In the genomic region with DNA sequence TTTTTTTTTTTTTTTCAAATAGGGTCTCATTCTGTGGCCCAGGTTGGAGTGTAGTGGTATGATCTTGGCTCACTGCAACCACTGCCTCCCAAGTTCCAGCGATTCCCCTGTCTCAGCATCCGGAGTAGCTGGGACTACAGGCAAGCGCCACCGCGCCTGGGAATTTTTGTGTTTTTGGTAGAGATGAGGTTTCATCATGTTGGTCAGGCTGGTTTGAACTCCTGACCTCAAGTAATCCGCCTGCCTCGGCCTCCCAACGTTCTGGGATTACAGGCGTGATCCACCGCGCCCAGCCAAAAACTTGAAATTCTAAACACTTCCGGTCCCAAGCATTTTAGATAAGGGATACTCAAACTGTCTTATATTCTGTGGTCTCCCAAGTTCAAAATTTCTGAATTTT, we compare ENCODE assay signal across 29 cellular contexts.
"Had no signal": no experiment of that assay in that cellular context is flagged by ENCODE, and none has a peak within 500 bp of the region (broad histone marks: within the 10 kb centered on the region; RNA-seq: fewer than 3 reads in every experiment).

No MANE protein-coding gene starts in this region.

- H3K36me3 ChIP-seq: stomach, suprapubic skin, thoracic aorta, thyroid gland, tibial artery, tibial nerve, transverse colon, upper lobe of left lung, upper lobe of right lung, uterus, vagina had no signal

- H3K36me3 Mint-ChIP-seq: stimulated activated effector memory CD8-positive, alpha-beta T cell treated with anti-CD3 and anti-CD28 coated beads, Interleukin-12 subunit alpha, Interleukin-12 subunit beta, amount 100 ng/mL, for 72 hours; stimulated activated memory B cell treated with anti-CD40 and anti-IgM and Interleukin-4, amounts not matched to agents 10 μg/mL and 1 μg/mL and 100 μg/mL, for 72 hours; stimulated activated naive B cell treated with anti-CD40 and anti-IgM and Interleukin-4, amounts not matched to agents 10 μg/mL and 1 μg/mL and 100 μg/mL, for 72 hours; type B pancreatic cell had no signal

- H3K4me3 ChIP-seq: stomach, suprapubic skin, testis, thoracic aorta, thyroid gland, tibial artery, tibial nerve, transverse colon, upper lobe of left lung, upper lobe of right lung, uterus, vagina had no signal

- H3K27me3 Mint-ChIP-seq: stimulated activated memory B cell treated with anti-CD40 and anti-IgM and Interleukin-4, amounts not matched to agents 10 μg/mL and 1 μg/mL and 100 μg/mL, for 72 hours; stimulated activated naive B cell treated with anti-CD40 and anti-IgM and Interleukin-4, amounts not matched to agents 10 μg/mL and 1 μg/mL and 100 μg/mL, for 72 hours; stimulated activated naive CD8-positive, alpha-beta T cell treated with anti-CD3 and anti-CD28 coated beads, Interleukin-15, amount 100 ng/mL, for 72 hours; stimulated activated naive CD8-positive, alpha-beta T cell treated with anti-CD3 and anti-CD28 coated beads, Interleukin-15, Interleukin-2, amounts not matched to agents 100 ng/mL and 50 ng/mL, for 24 hours had no signal

- H3K27ac Mint-ChIP-seq: stimulated activated effector memory CD8-positive, alpha-beta T cell treated with anti-CD3 and anti-CD28 coated beads, Interleukin-12 subunit alpha, Interleukin-12 subunit beta, amount 100 ng/mL, for 72 hours; stimulated activated memory B cell treated with anti-CD40 and anti-IgM and Interleukin-4, amounts not matched to agents 10 μg/mL and 1 μg/mL and 100 μg/mL, for 72 hours; stimulated activated naive B cell treated with anti-CD40 and anti-IgM and Interleukin-4, amounts not matched to agents 10 μg/mL and 1 μg/mL and 100 μg/mL, for 72 hours; stimulated activated naive CD8-positive, alpha-beta T cell treated with anti-CD3 and anti-CD28 coated beads, Interleukin-15, amount 100 ng/mL, for 72 hours; stimulated activated naive CD8-positive, alpha-beta T cell treated with anti-CD3 and anti-CD28 coated beads, Interleukin-15, Interleukin-2, amounts not matched to agents 100 ng/mL and 50 ng/mL, for 24 hours; type B pancreatic cell had no signal

- H3K9me3 ChIP-seq: stomach, suprapubic skin, testis, thoracic aorta, thyroid gland, tibial artery, tibial nerve, transverse colon, upper lobe of left lung, upper lobe of right lung, uterus, vagina had no signal

- ATAC-seq: stimulated activated effector memory CD8-positive, alpha-beta T cell treated with anti-CD3 and anti-CD28 coated beads, Interleukin-12 subunit alpha, Interleukin-12 subunit beta, amount 100 ng/mL, for 72 hours; stimulated activated memory B cell treated with anti-CD40 and anti-IgM and Interleukin-4, amounts not matched to agents 10 μg/mL and 1 μg/mL and 100 μg/mL, for 72 hours; stimulated activated naive B cell treated with anti-CD40 and anti-IgM and Interleukin-4, amounts not matched to agents 10 μg/mL and 1 μg/mL and 100 μg/mL, for 72 hours; stimulated activated naive CD8-positive, alpha-beta T cell treated with anti-CD3 and anti-CD28 coated beads, Interleukin-15, amount 100 ng/mL, for 72 hours; stimulated activated naive CD8-positive, alpha-beta T cell treated with anti-CD3 and anti-CD28 coated beads, Interleukin-15, Interleukin-2, amounts not matched to agents 100 U/mL and 50 U/mL, for 24 hours; upper lobe of right lung had no signal

- FAIRE-seq: urothelium cell line had no signal

- H3K4me3 Mint-ChIP-seq: stimulated activated effector memory CD8-positive, alpha-beta T cell treated with anti-CD3 and anti-CD28 coated beads, Interleukin-12 subunit alpha, Interleukin-12 subunit beta, amount 100 ng/mL, for 72 hours; stimulated activated memory B cell treated with anti-CD40 and anti-IgM and Interleukin-4, amounts not matched to agents 10 μg/mL and 1 μg/mL and 100 μg/mL, for 72 hours; stimulated activated naive B cell treated with anti-CD40 and anti-IgM and Interleukin-4, amounts not matched to agents 10 μg/mL and 1 μg/mL and 100 μg/mL, for 72 hours; stimulated activated naive CD8-positive, alpha-beta T cell treated with anti-CD3 and anti-CD28 coated beads, Interleukin-15, amount 100 ng/mL, for 72 hours; stimulated activated naive CD8-positive, alpha-beta T cell treated with anti-CD3 and anti-CD28 coated beads, Interleukin-15, Interleukin-2, amounts not matched to agents 100 ng/mL and 50 ng/mL, for 24 hours; type B pancreatic cell had no signal

- H3K27ac ChIP-seq: stomach, suprapubic skin, testis, thoracic aorta, thyroid gland, tibial artery, tibial nerve, transverse colon, upper lobe of left lung, upper lobe of right lung, uterus, vagina had no signal

- H3K27me3 ChIP-seq: stomach, suprapubic skin, testis, thyroid gland, tibial artery, tibial nerve, transverse colon, upper lobe of left lung, upper lobe of right lung, uterus, vagina had no signal

- H3K4me1 Mint-ChIP-seq: stimulated activated effector memory CD8-positive, alpha-beta T cell treated with anti-CD3 and anti-CD28 coated beads, Interleukin-12 subunit alpha, Interleukin-12 subunit beta, amount 100 ng/mL, for 72 hours; stimulated activated memory B cell treated with anti-CD40 and anti-IgM and Interleukin-4, amounts not matched to agents 10 μg/mL and 1 μg/mL and 100 μg/mL, for 72 hours; stimulated activated naive CD8-positive, alpha-beta T cell treated with anti-CD3 and anti-CD28 coated beads, Interleukin-15, amount 100 ng/mL, for 72 hours had no signal

- H3K9me3 Mint-ChIP-seq: stimulated activated memory B cell treated with anti-CD40 and anti-IgM and Interleukin-4, amounts not matched to agents 10 μg/mL and 1 μg/mL and 100 μg/mL, for 72 hours; stimulated activated naive B cell treated with anti-CD40 and anti-IgM and Interleukin-4, amounts not matched to agents 10 μg/mL and 1 μg/mL and 100 μg/mL, for 72 hours; stimulated activated naive CD8-positive, alpha-beta T cell treated with anti-CD3 and anti-CD28 coated beads, Interleukin-15, amount 100 ng/mL, for 72 hours; type B pancreatic cell had no signal

- H3K4me1 ChIP-seq: stomach, suprapubic skin, testis, thyroid gland, tibial artery, tibial nerve, transverse colon, upper lobe of left lung, upper lobe of right lung, uterus, vagina had no signal

- DNase-seq: stimulated activated CD4-positive, alpha-beta T cell treated with anti-CD3 and anti-CD28 coated beads, Interleukin-2, amount 100 ng/mL, for 48 hours; stimulated activated CD4-positive, alpha-beta T cell treated with anti-CD3 and anti-CD28 coated beads, Interleukin-4, amount 100 ng/mL, for 1 hour; stimulated activated CD4-positive, alpha-beta T cell treated with anti-CD3 and anti-CD28 coated beads, Interleukin-4, amount 100 ng/mL, for 24 hours; stimulated activated CD4-positive, alpha-beta T cell treated with anti-CD3 and anti-CD28 coated beads, Interleukin-4, amount 100 ng/mL, for 4 hours; stimulated activated CD8-positive, alpha-beta memory T cell treated with anti-CD3 and anti-CD28 coated beads, Interleukin-4, amount 100 ng/mL, for 48 hours; stimulated activated naive B cell treated with anti-CD40 and anti-IgM and Interleukin-4, amounts not matched to agents 10 μg/mL and 1 μg/mL and 100 μg/mL, for 72 hours; stimulated activated naive CD4-positive, alpha-beta T cell; stimulated activated naive CD4-positive, alpha-beta T cell treated with Interleukin-2 at 50 U/mL for 16 hours; stimulated activated naive CD8-positive, alpha-beta T cell treated with anti-CD3 and anti-CD28 coated beads, Interleukin-15, amount 100 ng/mL, for 72 hours; stimulated activated naive CD8-positive, alpha-beta T cell treated with anti-CD3 and anti-CD28 coated beads, Interleukin-15, Interleukin-2, amounts not matched to agents 100 U/mL and 50 U/mL, for 24 hours; stomach; substantia nigra; testis; thyroid gland; tibial artery; transverse colon; trophoblast cell; upper lobe of left lung; upper lobe of right lung; uterus had no signal
